ENCODE assay signal across 22 cellular contexts in the genomic region with DNA sequence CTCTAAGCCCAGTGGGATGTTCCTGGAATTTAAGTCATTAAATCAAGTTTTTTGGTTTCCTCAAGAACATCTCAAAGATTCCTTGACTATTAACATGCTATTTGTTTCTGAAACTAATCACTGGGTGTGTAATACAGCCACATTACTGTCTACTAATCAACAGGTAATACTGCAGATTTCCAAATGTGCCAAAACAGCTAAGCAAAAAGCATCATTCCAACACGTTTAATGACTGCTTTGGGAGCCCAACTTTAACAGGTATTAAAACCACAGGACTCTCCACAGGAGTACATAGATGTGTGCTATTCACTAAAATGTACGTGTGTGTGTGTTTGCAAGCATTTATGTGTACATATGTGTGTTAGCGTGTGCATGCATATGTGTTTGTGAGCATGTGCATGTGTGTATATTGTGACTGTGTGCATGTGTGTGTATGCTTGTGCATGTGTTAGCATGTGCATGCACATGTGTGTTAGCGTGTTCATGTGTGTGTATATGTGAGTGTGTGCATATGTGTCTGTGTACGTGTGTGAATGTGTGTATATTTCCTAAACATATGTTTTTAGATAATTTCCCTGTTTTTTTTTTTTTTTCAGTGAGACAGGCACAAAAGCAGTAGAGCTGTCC.
A peak's percentile ranks its signal among the peaks of the same experiment; 100 is the strongest.
DNase-seq lines count a peak whose midpoint lies in the region; ATAC-seq, FAIRE-seq and TF ChIP-seq lines count a peak whose summit lies in the region.
"Had no signal": no experiment of that assay in that cellular context is flagged by ENCODE, and none has a peak within 500 bp of the region (broad histone marks: within the 10 kb centered on the region; RNA-seq: fewer than 3 reads in every experiment).

No MANE protein-coding gene starts in this region.

- TF ChIP-seq CTCF in HEK293 (tag by site-specific recombination; IDR thresholded peaks at IDR 0.05) (no peak), GM12878 (IDR thresholded peaks at IDR 0.05 in 2 of 3, conservative IDR thresholded peaks at IDR 0.05 in 1 of 3; ENCODE audit: control insufficient read depth in 2 of 3, extremely low read depth in 1 of 3, insufficient read depth in 1 of 3, low read depth in 3 of 3, low read length in 3 of 3) (no peak), testis (IDR thresholded peaks at IDR 0.05) (no peak)

- SMC1A ChIA-PET in GM12878 (lab: Charles Lee; ENCODE audit: uncharacterized antibody, unreplicated experiment), result no interaction called here

- peaks cover 0 to 5% (median 0%) of the 10 kb centered on the region in 7 donors for H3K9me3 Mint-ChIP-seq in naive B cell
- no peaks in the 10 kb centered on the region for H3K9me3 Mint-ChIP-seq in CD8-positive, alpha-beta memory T cell
- H3K9me3 Mint-ChIP-seq: HFFc6 had no signal

- peak overlapping the region in 1 of 8 donors; percentile 75 for H3K4me3 Mint-ChIP-seq in naive B cell
- H3K4me3 Mint-ChIP-seq in CD8-positive, alpha-beta memory T cell, result no peak overlapping the region
- H3K4me3 Mint-ChIP-seq: H9, HFFc6 had no signal

- CTCF ChIA-PET in HEK293 (lab: Yijun Ruan, JAX) (interaction anchor here (0.6 kb wide), 1 partner anchor 151 kb away, joined by 3 read pairs; no protein-coding TSS in a partner anchor), GM12878 (lab: Yijun Ruan, JAX) (interaction anchor here (0.6 to 1.4 kb wide), 2 partner anchors 11 to 77 kb away, joined by 3 to 4 read pairs; no protein-coding TSS in a partner anchor)
- CTCF ChIA-PET in CD8-positive, alpha-beta memory T cell (lab: Charles Lee), result no interaction called here

- H3K9me3 ChIP-seq in HEK293 (ENCODE audit: control insufficient read depth, insufficient read depth, low read depth, low read length) (no peaks in the 10 kb centered on the region), GM12878 (replicated peaks; ENCODE audit: control insufficient read depth, insufficient read depth, low read length) (no peaks in the 10 kb centered on the region; the same call in 2 of the 3 replicates), testis (no peaks in the 10 kb centered on the region)
- H3K9me3 ChIP-seq in CD8-positive, alpha-beta memory T cell (ENCODE audit: low read length), result no peaks in the 10 kb centered on the region
- H3K9me3 ChIP-seq: BE2C, SK-N-SH had no signal

- peak; percentile 56 for FAIRE-seq in GM12878 (lab: Jason Lieb, UNC)
- FAIRE-seq: GM18507 had no signal

- peaks cover 7% of the 10 kb centered on the region for H3K79me2 ChIP-seq in GM12878 (ENCODE audit: control insufficient read depth, insufficient read depth, low read length)

- RAD21 ChIA-PET in GM12878 (lab: Charles Lee; ENCODE audit: unreplicated experiment), result interaction anchor here (0.7 kb wide), 1 partner anchor 18 kb away, joined by 3 read pairs; no protein-coding TSS in a partner anchor

- TF ChIP-seq RAD21 in GM12878 (IDR thresholded peaks at IDR 0.05; ENCODE audit: insufficient read depth, low read depth, low read length), result no peak

- H3K36me3 ChIP-seq in HEK293 (ENCODE audit: control insufficient read depth in 2 of 2, insufficient read depth in 1 of 2, low read length in 2 of 2) (peaks cover 4 to 5% of the 10 kb centered on the region in 2 experiments; a peak in 2 of 3 replicates), GM12878 (ENCODE audit: control insufficient read depth in 2 of 2, insufficient read depth in 2 of 2, low read length in 1 of 2) (0 out of 4 replicates have a peak, but pooled peaks cover 0 to 5% of the 10 kb centered on the region in 2 experiments), testis (ENCODE audit: low read depth, missing control alignments) (no peaks in the 10 kb centered on the region)
- no peaks in the 10 kb centered on the region for H3K36me3 ChIP-seq in CD8-positive, alpha-beta memory T cell (ENCODE audit: insufficient read depth, low read length)
- H3K36me3 ChIP-seq: BE2C had no signal

- peaks cover 24 to 31% of the 10 kb centered on the region in 2 donors for H3K36me3 Mint-ChIP-seq in naive B cell
- H3K36me3 Mint-ChIP-seq in CD8-positive, alpha-beta memory T cell, result no peaks in the 10 kb centered on the region

- no TSS peak for BruUV-seq in GM12878 (replicated peaks; lab: Mats Ljungman, UMichigan)

- ATAC-seq in GM12878 (no peak), naive B cell (ENCODE audit: low read depth in 2 of 2) (no peak), GM18909 (IDR thresholded peaks at IDR 0.05; ENCODE audit: poor library complexity, unreplicated experiment) (no peak), left cardiac atrium (no peak)

- no peak overlapping the region for H3K9ac ChIP-seq in GM12878 (ENCODE audit: control insufficient read depth, insufficient read depth, low read length)
- H3K9ac ChIP-seq: SK-N-SH had no signal

- H3K27ac Mint-ChIP-seq in naive B cell, result peak overlapping the region; percentile 77 to 94 (median 92)
- H3K27ac Mint-ChIP-seq in CD8-positive, alpha-beta memory T cell, result no peak overlapping the region
- H3K27ac Mint-ChIP-seq: HFFc6 had no signal

- TF ChIP-seq EP300 in GM12878 (IDR thresholded peaks at IDR 0.05; ENCODE audit: borderline replicate concordance in 1 of 2, control insufficient read depth in 1 of 2, low read depth in 2 of 2, low read length in 2 of 2), result no peak

- no peaks in the 10 kb centered on the region for H4K20me1 ChIP-seq in GM12878 (ENCODE audit: control insufficient read depth, insufficient read depth)

- TF ChIP-seq POLR2A in GM12878 (IDR thresholded peaks at IDR 0.05; ENCODE audit: low read depth, low read length), result no peak
- no peak for TF ChIP-seq POLR2A in testis (IDR thresholded peaks at IDR 0.05)

- peaks cover 57% of the 10 kb centered on the region for H3K4me1 ChIP-seq in HEK293 (ENCODE audit: control insufficient read depth, insufficient read depth, low read length)
- H3K4me1 ChIP-seq in GM12878 (ENCODE audit: control insufficient read depth, insufficient read depth, low read length), result peaks cover 6% of the 10 kb centered on the region
- no peaks in the 10 kb centered on the region for H3K4me1 ChIP-seq in testis
- H3K4me1 ChIP-seq in CD8-positive, alpha-beta memory T cell (ENCODE audit: insufficient read depth, low read length), result no peaks in the 10 kb centered on the region
- H3K4me1 ChIP-seq: BE2C had no signal

- no peak overlapping the region for H2AFZ ChIP-seq in GM12878 (ENCODE audit: control insufficient read depth, low read depth, low read length)

- intact Hi-C loops in GM12878 (cut with micrococcal nuclease; ENCODE audit: unreplicated experiment) (no loop called here), left cardiac atrium (cut with DNase I) (no loop called here), testis (cut with DNase I; ENCODE audit: low total_unique reads) (no loop called here)

- H3K27ac ChIP-seq in HEK293 (ENCODE audit: extremely low read depth, low read depth, low read length), result no peak overlapping the region
- H3K27ac ChIP-seq in GM12878 (ENCODE audit: control insufficient read depth, insufficient read depth), result no peak overlapping the region
- no peak overlapping the region for H3K27ac ChIP-seq in testis
- no peak overlapping the region for H3K27ac ChIP-seq in CD8-positive, alpha-beta memory T cell (ENCODE audit: low read depth, low read length)

- WGBS in GM12878 (ENCODE audit: insufficient coverage, insufficient replicate concordance, low lambda C conversion rate, missing lambda C conversion rate), result 98% methylated on average over 5 of the region's 5 CpGs
- WGBS in testis, 2 donors, result 83 to 96% methylated on average over 5 of the region's 5 CpGs

- H3K4me1 Mint-ChIP-seq in naive B cell, result peaks cover 75 to 96% (median 94%) of the 10 kb centered on the region in 3 donors
- no peaks in the 10 kb centered on the region for H3K4me1 Mint-ChIP-seq in CD8-positive, alpha-beta memory T cell

- H3K4me3 ChIP-seq in HEK293 (ENCODE audit: low read depth, low read length) (no peak overlapping the region), GM12878 (no peak overlapping the region), testis (no peak overlapping the region)
- H3K4me3 ChIP-seq in CD8-positive, alpha-beta memory T cell (ENCODE audit: low read length), result no peak overlapping the region

- DNase-seq in GM12878 (ENCODE audit: low read depth, low spot score), result no peak
- DNase-seq in naive B cell, result no peak
- no peak for DNase-seq in left cardiac atrium
- no peak for DNase-seq in testis
- no peak for DNase-seq in CD8-positive, alpha-beta memory T cell
- DNase-seq: BE2C, DMS153, DND-41, H9, HFFc6, Kasumi-1, NCI-H1092 treated with DMSO at 0.1 percent for 48 hours, NCI-H1436 treated with DMSO at 0.1 percent for 48 hours, NCI-H187 treated with DMSO at 0.1 percent for 48 hours, NCI-H2107, NCI-H524, NCI-H774, SK-N-SH, SW 1271 had no signal

- POLR2A ChIA-PET in HEK293 (lab: Yijun Ruan, JAX), result no interaction called here
- POLR2A ChIA-PET in GM12878 (lab: Charles Lee), result interaction anchor here (0.6 kb wide), 1 partner anchor 21 kb away, joined by 3 read pairs; no protein-coding TSS in a partner anchor
- POLR2A ChIA-PET in CD8-positive, alpha-beta memory T cell (lab: Charles Lee), result no interaction called here

- H3K27me3 Mint-ChIP-seq in naive B cell, result no peaks in the 10 kb centered on the region
- peaks cover 7 to 10% of the 10 kb centered on the region in 2 donors for H3K27me3 Mint-ChIP-seq in CD8-positive, alpha-beta memory T cell

- no peak overlapping the region for H3K4me2 ChIP-seq in GM12878 (ENCODE audit: control insufficient read depth, insufficient read depth)
- H3K4me2 ChIP-seq: SK-N-SH had no signal

- H3K27me3 ChIP-seq in GM12878 (replicated peaks in 1 of 2; ENCODE audit: control insufficient read depth in 2 of 2, insufficient read depth in 2 of 2, low read length in 1 of 2) (no peaks in the 10 kb centered on the region), testis (no peaks in the 10 kb centered on the region)
- H3K27me3 ChIP-seq in CD8-positive, alpha-beta memory T cell (ENCODE audit: insufficient read depth, low read length, poor library complexity, severe bottlenecking), result no peaks in the 10 kb centered on the region
- H3K27me3 ChIP-seq: BE2C had no signal

- in situ Hi-C loops in GM12878 (cut with MboI), result no loop called here

TF ChIP-seq in HEK293, 187 proteins besides CTCF, POLR2A, EP300 and RAD21 (continues in another document):
- no peak for TF ChIP-seq ZNF174 (tag by site-specific recombination; IDR thresholded peaks at IDR 0.05)
- peak; percentile 89 for TF ChIP-seq SCRT2 (tag by site-specific recombination; IDR thresholded peaks at IDR 0.05)
- no peak for TF ChIP-seq FEZF1 (tag by site-specific recombination; IDR thresholded peaks at IDR 0.05)

TF ChIP-seq in GM12878, 131 proteins besides CTCF, POLR2A, EP300 and RAD21 (continues in another document):
- TF ChIP-seq NR2C2 (IDR thresholded peaks at IDR 0.05; ENCODE audit: borderline replicate concordance, control insufficient read depth, insufficient read length, low read depth) (no peak), ZNF217 (IDR thresholded peaks at IDR 0.05) (no peak), RFX5 (IDR thresholded peaks at IDR 0.05; ENCODE audit: low read depth, low read length) (no peak), RB1 (IDR thresholded peaks at IDR 0.05; ENCODE audit: borderline replicate concordance) (no peak)

Comparison
In these comparisons a context has a peak if more than half of its experiments do, and no peak if none do; other contexts are left out.
1. H3K27ac Mint-ChIP-seq: peak in naive B cell (6 of 6); none in CD8-positive, alpha-beta memory T cell (0 of 8).